ENCODE assay signal across 17 cellular contexts in the genomic region with DNA sequence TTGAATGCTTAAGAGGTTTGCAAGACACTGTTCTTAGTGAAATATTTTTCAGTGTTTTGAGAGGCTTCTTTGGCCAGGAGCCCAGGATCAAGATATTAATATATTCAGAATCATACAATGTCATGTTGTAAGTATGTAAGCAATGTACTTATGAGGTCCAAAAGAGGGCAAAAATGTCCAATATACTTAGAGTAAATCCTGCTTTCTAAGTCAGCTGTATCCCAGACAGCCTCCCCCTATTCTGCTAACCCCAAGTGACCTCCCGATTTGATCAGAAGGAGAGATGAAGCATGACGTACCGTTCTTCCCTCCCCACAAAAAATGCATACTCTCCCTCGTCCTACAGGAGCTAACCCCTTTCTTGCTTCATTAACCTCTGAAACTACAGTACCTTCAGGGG.
A peak's percentile ranks its signal among the peaks of the same experiment; 100 is the strongest.
DNase-seq lines count a peak whose midpoint lies in the region; ATAC-seq and TF ChIP-seq lines count a peak whose summit lies in the region.
"Had no signal": no experiment of that assay in that cellular context is flagged by ENCODE, and none has a peak within 500 bp of the region (broad histone marks: within the 10 kb centered on the region; RNA-seq: fewer than 3 reads in every experiment).

No MANE protein-coding gene starts in this region.

- H3K36me3 Mint-ChIP-seq in CD8-positive, alpha-beta memory T cell = peaks cover 0 to 70% (median 11%) of the 10 kb centered on the region in 3 donors
- H3K36me3 Mint-ChIP-seq in natural killer cell treated with Interleukin-12 subunit alpha and Interleukin-12 subunit beta and Interleukin-15 and Interleukin-18, amount 100 ng/mL, for 72 hours = peaks cover 15% of the 10 kb centered on the region

- H3K4me1 ChIP-seq in SK-N-SH (ENCODE audit: control insufficient read depth in 1 of 2, insufficient read depth in 2 of 2, low read depth in 1 of 2, low read length in 1 of 2) (peaks cover 2 to 19% of the 10 kb centered on the region in 2 experiments; a peak in 3 of 4 replicates), psoas muscle (peaks cover 6% of the 10 kb centered on the region), colonic mucosa (no peaks in the 10 kb centered on the region)
- no peaks in the 10 kb centered on the region for H3K4me1 ChIP-seq in CD8-positive, alpha-beta memory T cell (ENCODE audit: insufficient read depth, low read length)
- H3K4me1 ChIP-seq: SJCRH30 had no signal

- TF ChIP-seq CTCF in AG09309 (IDR thresholded peaks at IDR 0.05; ENCODE audit: control insufficient read depth, insufficient read depth, low read depth, low read length, missing control alignments) (no peak), SK-N-SH (IDR thresholded peaks at IDR 0.05) (no peak), foreskin fibroblast (IDR thresholded peaks at IDR 0.05; ENCODE audit: low read depth, low read length) (no peak), psoas muscle (IDR thresholded peaks at IDR 0.05) (no peak), colonic mucosa (IDR thresholded peaks at IDR 0.05) (no peak)

- H3K4me3 Mint-ChIP-seq in CD8-positive, alpha-beta memory T cell = no peak overlapping the region
- H3K4me3 Mint-ChIP-seq in natural killer cell treated with Interleukin-12 subunit alpha and Interleukin-12 subunit beta and Interleukin-15 and Interleukin-18, amount 100 ng/mL, for 72 hours = no peak overlapping the region
- H3K4me3 Mint-ChIP-seq: activated T-helper 17 cell treated with anti-CD3 and anti-CD28 coated beads, Interleukin-2, amount 50 U/mL, for 72 hours; central memory CD8-positive, alpha-beta T cell had no signal

- H3K9ac ChIP-seq in SK-N-SH = peak overlapping the region; percentile 6; the same call in 1 of the 2 replicates
- H3K9ac ChIP-seq in colonic mucosa (ENCODE audit: low read depth in 2 of 2, low read length in 2 of 2) = no peak overlapping the region

- 23% methylated on average over 4 of the region's 4 CpGs for WGBS in SK-N-SH (ENCODE audit: low lambda C conversion rate)
- WGBS in psoas muscle, 3 donors = 31 to 50% (median 35%) methylated on average over 4 of the region's 4 CpGs

- intact Hi-C loops in psoas muscle (cut with DNase I) (no loop called here), colonic mucosa (cut with DNase I) (loop anchor here (10.0 kb wide), 1 partner anchor 161 kb away; no protein-coding TSS in a partner anchor)

- peaks cover 22% of the 10 kb centered on the region for H3F3A ChIP-seq in SK-N-SH (replicated peaks; ENCODE audit: insufficient read depth)

- no peak overlapping the region for H3K4me3 ChIP-seq in AG09309 (ENCODE audit: control insufficient read depth, low read depth, low read length)
- no peak overlapping the region for H3K4me3 ChIP-seq in SK-N-SH (ENCODE audit: low read depth in 2 of 2, low read length in 1 of 2)
- H3K4me3 ChIP-seq in foreskin fibroblast (ENCODE audit: low read depth in 1 of 2, low read length in 2 of 2) = peak overlapping the region in 1 of 2 donors; percentile 21
- H3K4me3 ChIP-seq in psoas muscle = no peak overlapping the region
- no peak overlapping the region for H3K4me3 ChIP-seq in CD8-positive, alpha-beta memory T cell (ENCODE audit: low read length)
- no peak overlapping the region for H3K4me3 ChIP-seq in colonic mucosa
- H3K4me3 ChIP-seq: SJCRH30 had no signal

- TF ChIP-seq RAD21 in SK-N-SH (IDR thresholded peaks at IDR 0.05; ENCODE audit: low read length) = no peak

- peak in 1 of 2 experiments; percentile 61; a peak in 1 of 4 replicates for TF ChIP-seq EP300 in SK-N-SH (IDR thresholded peaks at IDR 0.05; ENCODE audit: borderline replicate concordance in 1 of 2, low read depth in 1 of 2, low read length in 1 of 2)

- no peaks in the 10 kb centered on the region for H3K9me3 ChIP-seq in SK-N-SH
- no peaks in the 10 kb centered on the region for H3K9me3 ChIP-seq in psoas muscle
- no peaks in the 10 kb centered on the region for H3K9me3 ChIP-seq in CD8-positive, alpha-beta memory T cell (ENCODE audit: low read length)
- H3K9me3 ChIP-seq in colonic mucosa = no peaks in the 10 kb centered on the region
- H3K9me3 ChIP-seq: SJCRH30 had no signal

- POLR2A ChIA-PET in SK-N-SH (lab: Yijun Ruan, JAX) = no interaction called here
- POLR2A ChIA-PET in CD8-positive, alpha-beta memory T cell (lab: Charles Lee) = no interaction called here

- peak overlapping the region in 1 of 8 donors; percentile 39 for H3K27ac Mint-ChIP-seq in CD8-positive, alpha-beta memory T cell
- H3K27ac Mint-ChIP-seq in natural killer cell treated with Interleukin-12 subunit alpha and Interleukin-12 subunit beta and Interleukin-15 and Interleukin-18, amount 100 ng/mL, for 72 hours = no peak overlapping the region

- DNase-seq in AG09309 (ENCODE audit: low read depth) (peak; percentile 32), SK-N-SH (no peak), foreskin fibroblast (peak; percentile 73 to 87), psoas muscle (no peak), COLO829 (ENCODE audit: low spot score) (no peak), colonic mucosa (no peak)
- no peak for DNase-seq in CD8-positive, alpha-beta memory T cell
- no peak for DNase-seq in natural killer cell treated with Interleukin-12 subunit alpha and Interleukin-12 subunit beta and Interleukin-15 and Interleukin-18, amount 100 ng/mL, for 72 hours (ENCODE audit: low spot score)
- DNase-seq: NCI-H1048, NCI-H510A, posterior cingulate gyrus, SJCRH30 had no signal

- no peaks in the 10 kb centered on the region for H4K20me1 ChIP-seq in SK-N-SH (ENCODE audit: insufficient read depth)

- H3K79me2 ChIP-seq in SK-N-SH (ENCODE audit: insufficient read depth) = 0 out of 2 replicates have a peak, but pooled peaks cover 5% of the 10 kb centered on the region

- H3K9me3 Mint-ChIP-seq in CD8-positive, alpha-beta memory T cell = no peaks in the 10 kb centered on the region
- H3K9me3 Mint-ChIP-seq in natural killer cell treated with Interleukin-12 subunit alpha and Interleukin-12 subunit beta and Interleukin-15 and Interleukin-18, amount 100 ng/mL, for 72 hours = no peaks in the 10 kb centered on the region
- H3K9me3 Mint-ChIP-seq: activated T-helper 17 cell treated with anti-CD3 and anti-CD28 coated beads, Interleukin-2, amount 50 U/mL, for 72 hours; central memory CD8-positive, alpha-beta T cell had no signal

- H3K4me2 ChIP-seq in SK-N-SH = peak overlapping the region; percentile 64

- no peak overlapping the region for H2AFZ ChIP-seq in SK-N-SH (ENCODE audit: low read depth)

- peak in 3 of 4 donors; percentile 24 to 39 (median 24) for ATAC-seq in psoas muscle
- ATAC-seq in natural killer cell treated with Interleukin-12 subunit alpha and Interleukin-12 subunit beta and Interleukin-15 and Interleukin-18, amount 100 ng/mL, for 72 hours = no peak
- ATAC-seq: activated CD4-positive, CD25-positive, alpha-beta regulatory T cell treated with anti-CD3 and anti-CD28 coated beads, Interleukin-2, amount 50 U/mL, for 24 hours; activated T-helper 17 cell treated with anti-CD3 and anti-CD28 coated beads, Interleukin-2, amount 50 U/mL, for 72 hours; esophagus mucosa had no signal

- H3K27me3 ChIP-seq in SK-N-SH (ENCODE audit: insufficient read depth) (no peaks in the 10 kb centered on the region), psoas muscle (ENCODE audit: insufficient read depth in 3 of 3, low read length in 2 of 3) (no peaks in the 10 kb centered on the region), colonic mucosa (no peaks in the 10 kb centered on the region)
- no peaks in the 10 kb centered on the region for H3K27me3 ChIP-seq in CD8-positive, alpha-beta memory T cell (ENCODE audit: insufficient read depth, low read length, poor library complexity, severe bottlenecking)
- H3K27me3 ChIP-seq: SJCRH30 had no signal

- no peaks in the 10 kb centered on the region for H3K4me1 Mint-ChIP-seq in CD8-positive, alpha-beta memory T cell
- no peaks in the 10 kb centered on the region for H3K4me1 Mint-ChIP-seq in natural killer cell treated with Interleukin-12 subunit alpha and Interleukin-12 subunit beta and Interleukin-15 and Interleukin-18, amount 100 ng/mL, for 72 hours (ENCODE audit: low read depth in 2 of 2)
- H3K4me1 Mint-ChIP-seq: activated T-helper 17 cell treated with anti-CD3 and anti-CD28 coated beads, Interleukin-2, amount 50 U/mL, for 72 hours; central memory CD8-positive, alpha-beta T cell had no signal

- H3K27ac ChIP-seq in SK-N-SH (ENCODE audit: low read depth in 2 of 2, low read length in 1 of 2) = peak overlapping the region; percentile 62 to 84; a peak in 3 of 4 replicates
- H3K27ac ChIP-seq in psoas muscle = peak overlapping the region; percentile 51
- no peak overlapping the region for H3K27ac ChIP-seq in CD8-positive, alpha-beta memory T cell (ENCODE audit: low read depth, low read length)
- H3K27ac ChIP-seq in colonic mucosa = no peak overlapping the region
- H3K27ac ChIP-seq: C4-2B, SJCRH30 had no signal

- no peaks in the 10 kb centered on the region for H3K9me2 ChIP-seq in SK-N-SH

- CTCF ChIA-PET in SK-N-SH (lab: Yijun Ruan, JAX) = interaction anchor here (0.9 to 15.7 kb wide), 10 partner anchors 10 to 167 kb away, joined by 3 to 324 read pairs (median 9); partner anchors contain the start of gene INO80
- CTCF ChIA-PET in CD8-positive, alpha-beta memory T cell (lab: Charles Lee) = interaction anchor here (7.3 kb wide), 1 partner anchor 119 kb away, joined by 56 read pairs; no protein-coding TSS in a partner anchor

- no peaks in the 10 kb centered on the region for H3K27me3 Mint-ChIP-seq in CD8-positive, alpha-beta memory T cell
- H3K27me3 Mint-ChIP-seq in natural killer cell treated with Interleukin-12 subunit alpha and Interleukin-12 subunit beta and Interleukin-15 and Interleukin-18, amount 100 ng/mL, for 72 hours = no peaks in the 10 kb centered on the region
- H3K27me3 Mint-ChIP-seq: activated T-helper 17 cell treated with anti-CD3 and anti-CD28 coated beads, Interleukin-2, amount 50 U/mL, for 72 hours; central memory CD8-positive, alpha-beta T cell had no signal

- peaks cover 19 to 30% of the 10 kb centered on the region in 2 experiments for H3K36me3 ChIP-seq in SK-N-SH (replicated peaks in 1 of 2; ENCODE audit: control insufficient read depth in 1 of 2, insufficient read depth in 2 of 2, low read length in 1 of 2)
- peaks cover 15 to 81% of the 10 kb centered on the region in 2 donors for H3K36me3 ChIP-seq in psoas muscle (ENCODE audit: insufficient read depth in 1 of 2, low read depth in 1 of 2)
- peaks cover 19% of the 10 kb centered on the region for H3K36me3 ChIP-seq in CD8-positive, alpha-beta memory T cell (ENCODE audit: insufficient read depth, low read length)
- no peaks in the 10 kb centered on the region for H3K36me3 ChIP-seq in colonic mucosa

TF ChIP-seq in SK-N-SH, 30 proteins besides CTCF, POLR2A, EP300 and RAD21 (continues in another document):
- peak; percentile 50 for TF ChIP-seq JUND (IDR thresholded peaks at IDR 0.05)
- no peak for TF ChIP-seq POLR2AphosphoS5 (IDR thresholded peaks at IDR 0.05; ENCODE audit: low read depth, low read length)
- no peak for TF ChIP-seq TAF1 (IDR thresholded peaks at IDR 0.05; ENCODE audit: borderline replicate concordance, low read depth, low read length)

Comparison
In these comparisons a context has a peak if more than half of its experiments do, and no peak if none do; other contexts are left out.
1. DNase-seq: peak in AG09309 (single experiment) and foreskin fibroblast (2 of 2); none in SK-N-SH (single experiment), psoas muscle (0 of 2), COLO829 (single experiment), CD8-positive, alpha-beta memory T cell (0 of 5), natural killer cell treated with Interleukin-12 subunit alpha and Interleukin-12 subunit beta and Interleukin-15 and Interleukin-18, amount 100 ng/mL, for 72 hours (single experiment) and colonic mucosa (single experiment).
2. H3K27ac ChIP-seq: peak in SK-N-SH (2 of 2) and psoas muscle (single experiment); none in CD8-positive, alpha-beta memory T cell (single experiment) and colonic mucosa (single experiment).
3. ATAC-seq: peak in psoas muscle (3 of 4); none in natural killer cell treated with Interleukin-12 subunit alpha and Interleukin-12 subunit beta and Interleukin-15 and Interleukin-18, amount 100 ng/mL, for 72 hours (0 of 2).